Comparison of ENCODE assay signal across 1 cellular context in genomic region chr3:133745981-133746721, GRCh38.
TF ChIP-seq lines count a peak whose summit lies in the region.

TF (plus strand) TSS chr3:133746393; CDS start chr3:133746441, 48 bp downstream.

TF ChIP-seq in HepG2, 621 proteins besides CTCF, POLR2A, EP300 and RAD21 (continued from another document and continues in another):
- TF ChIP-seq LRRFIP1 (CRISPR knock-in tag; conservative IDR thresholded peaks at IDR 0.05), result no peak
- peak; percentile 82 for TF ChIP-seq GABPB1 (CRISPR knock-in tag; IDR thresholded peaks at IDR 0.05)
- TF ChIP-seq ZNF513 (CRISPR knock-in tag; conservative IDR thresholded peaks at IDR 0.05), result no peak
- TF ChIP-seq MAFK (conservative IDR thresholded peaks at IDR 0.05 in 1 of 2, IDR thresholded peaks at IDR 0.05 in 1 of 2; ENCODE audit: low read length in 2 of 2), result no peak
- peak; percentile 79; the same call in 1 of the 2 replicates for TF ChIP-seq ZNF34 (CRISPR knock-in tag; IDR thresholded peaks at IDR 0.05; ENCODE audit: borderline replicate concordance)
- peak; percentile 89 for TF ChIP-seq ESRRA (CRISPR knock-in tag; IDR thresholded peaks at IDR 0.05; ENCODE audit: low read depth)
- TF ChIP-seq ZFP1 (CRISPR knock-in tag; IDR thresholded peaks at IDR 0.05), result peak; percentile 73; the same call in 1 of the 2 replicates
- TF ChIP-seq TFDP1 (CRISPR knock-in tag; IDR thresholded peaks at IDR 0.05; ENCODE audit: borderline replicate concordance), result peak; percentile 56; the same call in 1 of the 2 replicates
- no peak for TF ChIP-seq PRDM4 (CRISPR knock-in tag; IDR thresholded peaks at IDR 0.05; ENCODE audit: borderline replicate concordance)
- peak; percentile 92; the same call in 1 of the 2 replicates for TF ChIP-seq ZNF749 (CRISPR knock-in tag; IDR thresholded peaks at IDR 0.05; ENCODE audit: borderline replicate concordance)
- TF ChIP-seq ZNF777 (CRISPR knock-in tag; IDR thresholded peaks at IDR 0.05), result peak; percentile 62
- TF ChIP-seq CCAR2 (optimal IDR thresholded peaks at IDR 0.05; ENCODE audit: low read depth, low read length), result no peak
- peak; percentile 76 for TF ChIP-seq MAX (IDR thresholded peaks at IDR 0.05)
- TF ChIP-seq STAT6 (CRISPR knock-in tag; IDR thresholded peaks at IDR 0.05; ENCODE audit: borderline replicate concordance), result peak; percentile 91; the same call in 1 of the 2 replicates
- TF ChIP-seq GPN1 (CRISPR knock-in tag; IDR thresholded peaks at IDR 0.05; ENCODE audit: borderline replicate concordance), result peak; percentile 57; the same call in 1 of the 2 replicates
- no peak for TF ChIP-seq ZFP41 (CRISPR knock-in tag; IDR thresholded peaks at IDR 0.05; ENCODE audit: borderline replicate concordance)
- TF ChIP-seq ZNF549 (CRISPR knock-in tag; IDR thresholded peaks at IDR 0.05), result no peak
- no peak for TF ChIP-seq FOXA1 (IDR thresholded peaks at IDR 0.05)
- TF ChIP-seq FOXA1 (CRISPR knock-in tag; IDR thresholded peaks at IDR 0.05), result peak; percentile 92
- TF ChIP-seq ZNF558 (CRISPR knock-in tag; IDR thresholded peaks at IDR 0.05; ENCODE audit: borderline replicate concordance), result peak; percentile 85; the same call in 1 of the 2 replicates
- TF ChIP-seq ZNF784 (CRISPR knock-in tag; IDR thresholded peaks at IDR 0.05; ENCODE audit: borderline replicate concordance), result peak; percentile 90
- peak; percentile 63; the same call in 1 of the 2 replicates for TF ChIP-seq ZNF280D (CRISPR knock-in tag; IDR thresholded peaks at IDR 0.05)
- TF ChIP-seq MYC (CRISPR knock-in tag; IDR thresholded peaks at IDR 0.05; ENCODE audit: borderline replicate concordance), result peak; percentile 82; the same call in 1 of the 2 replicates
- peak; percentile 93 for TF ChIP-seq ZSCAN9 (CRISPR knock-in tag; IDR thresholded peaks at IDR 0.05; ENCODE audit: borderline replicate concordance)
- TF ChIP-seq CENPT (CRISPR knock-in tag; IDR thresholded peaks at IDR 0.05; ENCODE audit: low read depth), result peak; percentile 85
- peak; percentile 77 for TF ChIP-seq ETV6 (CRISPR knock-in tag; conservative IDR thresholded peaks at IDR 0.05)
- TF ChIP-seq ZNF75D (CRISPR knock-in tag; IDR thresholded peaks at IDR 0.05; ENCODE audit: borderline replicate concordance), result no peak
- TF ChIP-seq HNRNPH1 (optimal IDR thresholded peaks at IDR 0.05; ENCODE audit: low read depth, low read length), result no peak
- no peak; the same call in 1 of the 2 replicates for TF ChIP-seq PHF20 (CRISPR knock-in tag; IDR thresholded peaks at IDR 0.05)
- TF ChIP-seq ZFP36L2 (CRISPR knock-in tag; IDR thresholded peaks at IDR 0.05), result 0 out of 2 replicates have a peak, but pooled peaks have one; percentile 76
- TF ChIP-seq ZKSCAN8 (CRISPR knock-in tag; IDR thresholded peaks at IDR 0.05; ENCODE audit: borderline replicate concordance), result peak; percentile 59
- no peak for TF ChIP-seq ZSCAN30 (CRISPR knock-in tag; IDR thresholded peaks at IDR 0.05)
- peak; percentile 90 for TF ChIP-seq FOXJ3 (CRISPR knock-in tag; IDR thresholded peaks at IDR 0.05; ENCODE audit: borderline replicate concordance)
- TF ChIP-seq ZSCAN12 (CRISPR knock-in tag; IDR thresholded peaks at IDR 0.05), result no peak
- no peak for TF ChIP-seq MBNL3 (CRISPR knock-in tag; conservative IDR thresholded peaks at IDR 0.05)
- peak; percentile 93; the same call in 1 of the 2 replicates for TF ChIP-seq ZNF678 (CRISPR knock-in tag; IDR thresholded peaks at IDR 0.05)
- peak; percentile 85 for TF ChIP-seq ZBTB39 (CRISPR knock-in tag; IDR thresholded peaks at IDR 0.05)
- 0 out of 2 replicates have a peak, but pooled peaks have one; percentile 19 for TF ChIP-seq SATB2 (CRISPR knock-in tag; IDR thresholded peaks at IDR 0.05)
- no peak for TF ChIP-seq MAFF (IDR thresholded peaks at IDR 0.05; ENCODE audit: low read depth, low read length)
- TF ChIP-seq ZNF44 (CRISPR knock-in tag; IDR thresholded peaks at IDR 0.05), result no peak; the same call in 1 of the 2 replicates
- peak; percentile 93 for TF ChIP-seq IRF9 (CRISPR knock-in tag; IDR thresholded peaks at IDR 0.05; ENCODE audit: borderline replicate concordance)
- peak; percentile 56 for TF ChIP-seq ZNF629 (CRISPR knock-in tag; conservative IDR thresholded peaks at IDR 0.05)
- peak; percentile 100 for TF ChIP-seq RBFOX2 (IDR thresholded peaks at IDR 0.05; ENCODE audit: low read depth, low read length)
- TF ChIP-seq THYN1 (CRISPR knock-in tag; IDR thresholded peaks at IDR 0.05; ENCODE audit: borderline replicate concordance, low read depth), result peak; percentile 94
- TF ChIP-seq ZNF773 (CRISPR knock-in tag; IDR thresholded peaks at IDR 0.05; ENCODE audit: borderline replicate concordance), result no peak
- no peak; the same call in 1 of the 2 replicates for TF ChIP-seq ZNF850 (CRISPR knock-in tag; conservative IDR thresholded peaks at IDR 0.05)
- peak; percentile 90 for TF ChIP-seq TBL1XR1 (IDR thresholded peaks at IDR 0.05; ENCODE audit: borderline replicate concordance, low read length, partially characterized antibody)
- TF ChIP-seq HOXA7 (CRISPR knock-in tag; IDR thresholded peaks at IDR 0.05), result no peak
